In the genomic region with DNA sequence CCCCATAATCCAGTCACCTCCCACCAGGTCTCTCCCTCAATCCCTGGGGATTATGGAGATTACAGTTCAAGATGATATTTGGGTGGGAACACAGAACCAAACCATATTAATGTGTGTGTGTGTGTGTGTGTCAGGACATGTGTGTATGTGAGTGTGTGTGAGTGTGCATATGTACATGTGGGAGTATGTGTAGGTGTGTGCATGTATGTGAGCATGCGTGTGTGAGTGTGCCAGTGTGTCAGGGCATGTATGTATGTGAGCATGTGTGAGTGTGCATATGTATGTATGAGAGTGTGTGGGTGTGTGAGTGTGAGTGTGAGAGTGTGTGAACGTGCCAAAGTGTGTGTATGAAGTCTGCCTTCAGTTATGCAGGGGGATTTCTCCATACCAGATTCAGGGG, we compare ENCODE assay signal across 19 cellular contexts. TPM values are rescaled to one million over a fixed set of nuclear protein-coding genes. Genes with fewer than 3 reads are reported as not detected.
DNase-seq lines count a peak whose midpoint lies in the region; ATAC-seq, FAIRE-seq and TF ChIP-seq lines count a peak whose summit lies in the region.
"Had no signal": no experiment of that assay in that cellular context is flagged by ENCODE, and none has a peak within 500 bp of the region (broad histone marks: within the 10 kb centered on the region; RNA-seq: fewer than 3 reads in every experiment).

No MANE protein-coding gene starts in this region.

- 80% methylated on average over 2 of the region's 2 CpGs; no CpG with 5 or more reads in 1 of the 2 experiments for WGBS in IMR-90 (ENCODE audit: extremely low coverage in 2 of 2, insufficient read length in 1 of 2), 2 experiments
- 50% methylated on average over 2 of the region's 2 CpGs for WGBS in GM12878 (ENCODE audit: insufficient coverage, insufficient replicate concordance, low lambda C conversion rate, missing lambda C conversion rate)
- 71 to 80% methylated on average over 2 of the region's 2 CpGs for WGBS in lower leg skin, 2 donors

- H4K5ac ChIP-seq in IMR-90 (ENCODE audit: low read depth, low read length), result no peak overlapping the region

- H3K23ac ChIP-seq in IMR-90 (ENCODE audit: low read depth, low read length), result no peak overlapping the region

- no peaks in the 10 kb centered on the region for H3K79me2 ChIP-seq in GM12878 (ENCODE audit: control insufficient read depth, insufficient read depth, low read length)

- H3K4ac ChIP-seq in IMR-90 (ENCODE audit: low read depth, low read length), result peak overlapping the region; percentile 11; the same call in 1 of the 2 replicates

- no peak overlapping the region for H2BK120ac ChIP-seq in IMR-90 (ENCODE audit: low read depth, low read length)

- CTCF ChIA-PET in IMR-90 (lab: Yijun Ruan, JAX) (no interaction called here), GM12878 (lab: Yijun Ruan, JAX) (no interaction called here)

- no peak for TF ChIP-seq EP300 in GM12878 (IDR thresholded peaks at IDR 0.05; ENCODE audit: borderline replicate concordance in 1 of 2, control insufficient read depth in 1 of 2, low read depth in 2 of 2, low read length in 2 of 2)

- peak overlapping the region; percentile 17; the same call in 1 of the 2 replicates for H2AK5ac ChIP-seq in IMR-90 (ENCODE audit: low read depth, low read length)

- H3K79me1 ChIP-seq in IMR-90 (ENCODE audit: low read depth in 1 of 2, low read length in 2 of 2), result no peaks in the 10 kb centered on the region

- in situ Hi-C loops in IMR-90 (cut with MboI; ENCODE audit: low sequenced_read_pairs) (no loop called here), GM12878 (cut with MboI) (no loop called here), G401 (cut with HindIII; ENCODE audit: low sequenced_read_pairs) (no loop called here)

- TF ChIP-seq RAD21 in IMR-90 (IDR thresholded peaks at IDR 0.05; ENCODE audit: low read length) (no peak), GM12878 (IDR thresholded peaks at IDR 0.05; ENCODE audit: insufficient read depth, low read depth, low read length) (no peak)

- POLR2A ChIA-PET in IMR-90 (lab: Charles Lee; ENCODE audit: unreplicated experiment), result no interaction called here
- POLR2A ChIA-PET in GM12878 (lab: Charles Lee), result interaction anchor here (1.1 kb wide), 1 partner anchor 20 kb away, joined by 3 read pairs; no protein-coding TSS in a partner anchor

- H3K27ac ChIP-seq in IMR-90 (ENCODE audit: insufficient read depth, low read length) (no peak overlapping the region), GM12878 (ENCODE audit: control insufficient read depth, insufficient read depth) (no peak overlapping the region)

- H3K36me3 ChIP-seq in IMR-90 (ENCODE audit: control insufficient read depth, insufficient read depth, low read length) (no peaks in the 10 kb centered on the region), GM12878 (ENCODE audit: control insufficient read depth in 2 of 2, insufficient read depth in 2 of 2, low read length in 1 of 2) (no peaks in the 10 kb centered on the region)

- TF ChIP-seq CTCF in IMR-90 (conservative IDR thresholded peaks at IDR 0.05; ENCODE audit: low read depth, low read length) (no peak), GM12878 (IDR thresholded peaks at IDR 0.05 in 2 of 3, conservative IDR thresholded peaks at IDR 0.05 in 1 of 3; ENCODE audit: control insufficient read depth in 2 of 3, extremely low read depth in 1 of 3, insufficient read depth in 1 of 3, low read depth in 3 of 3, low read length in 3 of 3) (no peak), lower leg skin (IDR thresholded peaks at IDR 0.05) (no peak)

- no peak overlapping the region; the same call in 1 of the 2 replicates for H4K91ac ChIP-seq in IMR-90 (ENCODE audit: insufficient read depth, low read depth, low read length)

- H4K20me1 ChIP-seq in IMR-90 (ENCODE audit: insufficient read depth, low read length) (no peaks in the 10 kb centered on the region), GM12878 (ENCODE audit: control insufficient read depth, insufficient read depth) (no peaks in the 10 kb centered on the region)
- H4K20me1 ChIP-seq: BLaER1 had no signal

- H3K4me2 ChIP-seq in IMR-90 (ENCODE audit: low read depth, low read length) (no peak overlapping the region), GM12878 (ENCODE audit: control insufficient read depth, insufficient read depth) (no peak overlapping the region)

- dilution Hi-C loops in IMR-90 (cut with HindIII; ENCODE audit: low sequenced_read_pairs, unreplicated experiment), result no loop called here

- H2BK15ac ChIP-seq in IMR-90 (ENCODE audit: low read depth, low read length), result 0 out of 3 replicates have a peak overlapping the region, but pooled peaks have one; percentile 70

- H4K8ac ChIP-seq in IMR-90 (ENCODE audit: low read depth in 2 of 2, low read length in 2 of 2), result no peak overlapping the region

- H3K56ac ChIP-seq in IMR-90 (ENCODE audit: extremely low read depth, insufficient read depth, low read length), result no peak overlapping the region

- H2AFZ ChIP-seq in IMR-90 (replicated peaks; ENCODE audit: low read length, poor library complexity) (no peak overlapping the region), GM12878 (ENCODE audit: control insufficient read depth, low read depth, low read length) (no peak overlapping the region)

- H3K27me3 ChIP-seq in IMR-90 (ENCODE audit: control insufficient read depth, insufficient read depth, low read length) (no peaks in the 10 kb centered on the region), GM12878 (replicated peaks in 1 of 2; ENCODE audit: control insufficient read depth in 2 of 2, insufficient read depth in 2 of 2, low read length in 1 of 2) (no peaks in the 10 kb centered on the region)
- H3K27me3 ChIP-seq: BLaER1 had no signal

- H2AK9ac ChIP-seq in IMR-90 (replicated peaks; ENCODE audit: low read depth, low read length, poor library complexity), result no peak overlapping the region

- no peaks in the 10 kb centered on the region for H3K9me3 ChIP-seq in IMR-90 (ENCODE audit: control insufficient read depth, insufficient read depth, low read length)
- H3K9me3 ChIP-seq in GM12878 (replicated peaks; ENCODE audit: control insufficient read depth, insufficient read depth, low read length), result no peaks in the 10 kb centered on the region

- H3K14ac ChIP-seq in IMR-90 (replicated peaks; ENCODE audit: low read depth, low read length), result no peak overlapping the region

- H3K4me3 ChIP-seq in IMR-90 (ENCODE audit: insufficient read depth, low read depth, low read length) (no peak overlapping the region), GM12878 (no peak overlapping the region), lower leg skin (ENCODE audit: low read depth, poor library complexity, severe bottlenecking) (no peak overlapping the region)
- H3K4me3 ChIP-seq: BLaER1 had no signal

- ATAC-seq in IMR-90 (ENCODE audit: low read depth), result no peak
- no peak for ATAC-seq in GM12878
- ATAC-seq: CD8-positive, alpha-beta T cell had no signal

- no peak for DNase-seq in GM12891 (ENCODE audit: insufficient read length, low spot score)
- DNase-seq in IMR-90, result no peak
- no peak for DNase-seq in GM12878 (ENCODE audit: low read depth, low spot score)
- DNase-seq in urothelium cell line (ENCODE audit: low spot score), result no peak
- DNase-seq in G401 (ENCODE audit: low spot score), result no peak
- DNase-seq in lower leg skin (ENCODE audit: low spot score in 2 of 2), result no peak
- DNase-seq in NCI-H2171 (lab: John Stamatoyannopoulos, UW), result no peak
- DNase-seq: 8988T; Calu3; CD8-positive, alpha-beta T cell; DMS79 treated with DMSO at 0.1 percent for 48 hours; GOT3; H9; KG1 had no signal

- SMC1A ChIA-PET in GM12878 (lab: Charles Lee; ENCODE audit: uncharacterized antibody, unreplicated experiment), result interaction anchor here (1.1 kb wide), 1 partner anchor 203 kb away, joined by 4 read pairs; no protein-coding TSS in a partner anchor

- H3K18ac ChIP-seq in IMR-90 (ENCODE audit: low read depth, low read length), result no peak overlapping the region

- H3K9ac ChIP-seq in IMR-90 (ENCODE audit: low read depth, low read length) (no peak overlapping the region), GM12878 (ENCODE audit: control insufficient read depth, insufficient read depth, low read length) (no peak overlapping the region)
- H3K9ac ChIP-seq: BLaER1 had no signal

- H2BK5ac ChIP-seq in IMR-90 (ENCODE audit: low read depth, low read length, poor library complexity, severe bottlenecking), result no peak overlapping the region

- intact Hi-C loops in IMR-90 (cut with micrococcal nuclease), result no loop called here
- intact Hi-C loops in GM12878 (cut with micrococcal nuclease; ENCODE audit: unreplicated experiment), result no loop called here
- intact Hi-C loops in lower leg skin (cut with DNase I; ENCODE audit: low total_unique reads), result no loop called here

- H3K4me1 ChIP-seq in IMR-90 (ENCODE audit: control insufficient read depth, insufficient read depth, low read length) (peaks cover 19% of the 10 kb centered on the region), GM12878 (ENCODE audit: control insufficient read depth, insufficient read depth, low read length) (peaks cover 41% of the 10 kb centered on the region)

- FAIRE-seq in GM12891 (lab: Jason Lieb, UNC), result peak; percentile 88
- no peak for FAIRE-seq in GM12878 (lab: Jason Lieb, UNC)
- peak; percentile 92 for FAIRE-seq in urothelium cell line (lab: Jason Lieb, UNC)
- FAIRE-seq: GM12892, GM18507 had no signal

- TF ChIP-seq POLR2A in GM12891 (IDR thresholded peaks at IDR 0.05; ENCODE audit: low read depth, low read length) (no peak), IMR-90 (IDR thresholded peaks at IDR 0.05; ENCODE audit: low read depth, low read length) (no peak), GM12878 (IDR thresholded peaks at IDR 0.05; ENCODE audit: low read depth, low read length) (no peak), lower leg skin (IDR thresholded peaks at IDR 0.05) (no peak)

- RAD21 ChIA-PET in GM12878 (lab: Charles Lee; ENCODE audit: unreplicated experiment), result no interaction called here

- BruUV-seq in IMR-90 (replicated peaks; lab: Mats Ljungman, UMichigan) (no TSS peak), GM12878 (replicated peaks; lab: Mats Ljungman, UMichigan) (no TSS peak)

- no peak overlapping the region for H2BK20ac ChIP-seq in IMR-90 (ENCODE audit: low read depth, low read length)

- H3K9me1 ChIP-seq in IMR-90 (ENCODE audit: insufficient read depth, low read length), result peaks cover 46% of the 10 kb centered on the region

RNA-seq across cellular contexts. Expression of a gene that starts 37.8 kb away (rescaled TPM):
- 4.9 TPM for polyA plus RNA-seq in GM12891 (2012; ENCODE audit: low read depth, missing spikeins)
- total RNA-seq in IMR-90 (2012; rRNA removed) (0.90 and 1.4 TPM in 2 replicates), GM12878 (2014; rRNA removed) (3.8 and 4.7 TPM in 2 replicates), GM12878 (2014; rRNA removed; fragmentation: Illumina TruSeq; extraction: Trizol) (4.4 and 6.0 TPM in 2 replicates), GM12878 (2021) (5.6 and 6.2 TPM in 2 replicates), lower leg skin (1 to 10 TPM; 1.4 to 8.9 (median 4.6) TPM)
- polyA plus RNA-seq in IMR-90 (2012; rRNA removed) (0.77 and 1.1 TPM in 2 replicates), GM12878 (2011; rRNA removed) (1.1 and 1.7 TPM in 2 replicates), GM12878 (2014; fragmentation: Illumina TruSeq; extraction: Trizol) (5.3 and 5.5 TPM in 2 replicates), GM12878 (2014; fragmentation: Nextera tagmentation; extraction: Ambion mirVana) (1 to 10 TPM; 3.0 to 4.1 TPM), GM12878 (2014; rRNA removed) (6.3 and 7.7 TPM in 2 replicates), GM12878 (2016; fragmentation: Nextera tagmentation; extraction: Ambion mirVana) (10 to 100 TPM in 1 of 2 experiments, 1 to 10 TPM in 1; 9.1 to 10.6 TPM)
- 0.41 and 0.58 TPM in 2 replicates for polyA plus RNA-seq in IMR-90 (2012; cell fraction: cytosol; rRNA removed)
- polyA plus RNA-seq in IMR-90 (2012; cell fraction: nucleus; rRNA removed; ENCODE audit: low replicate concordance), result 0.60 and 1.3 TPM in 2 replicates
- 15.6 and 18.2 TPM in 2 replicates for total RNA-seq in GM12878 (2013; cell fraction: nucleolus; rRNA removed)
- polyA plus RNA-seq in GM12878 (2011; ENCODE audit: low read depth), result 1.9 TPM
- polyA plus RNA-seq in GM12878 (2011; cell fraction: cytosol; rRNA removed), result 0.46 and 0.57 TPM in 2 replicates
- 0.22 and 0.66 TPM in 2 replicates for polyA plus RNA-seq in GM12878 (2011; cell fraction: nucleus; rRNA removed)
- 5.6 and 6.8 TPM in 2 replicates for polyA plus RNA-seq in GM12878 (2012)
- 0.29 and 0.46 TPM in 2 replicates for polyA minus RNA-seq in GM12878 (2011; rRNA and poly(A)+ RNA removed)
- polyA minus RNA-seq in GM12878 (2011; cell fraction: cytosol; rRNA and poly(A)+ RNA removed), result not detected in 2 replicates
- polyA minus RNA-seq in GM12878 (2011; cell fraction: nucleus; rRNA and poly(A)+ RNA removed), result 0.19 and 0.36 TPM in 2 replicates
- total RNA-seq in G401 (2014; rRNA removed; shearing (Covaris generic)), result 15.4 and 22.8 TPM in 2 replicates
- total RNA-seq: HT-29 had no signal
- polyA plus RNA-seq: CD14-positive monocyte had no signal
